6 cellular contexts compared by ENCODE assay signal in genomic region chr20:23890867-23891266, GRCh38. TPM values are rescaled to one million over a fixed set of nuclear protein-coding genes. Genes with fewer than 3 reads are reported as not detected.
"Had no signal": no experiment of that assay in that cellular context is flagged by ENCODE, and none has a peak within 500 bp of the region (broad histone marks: within the 10 kb centered on the region; RNA-seq: fewer than 3 reads in every experiment).

No MANE protein-coding gene starts in this region.

RNA-seq across cellular contexts. Expression of gene CST5, which starts 11.3 kb away (rescaled TPM):
- total RNA-seq: GM23248, GM23338, H4, H7, H9, HFFc6 had no signal
- polyA plus RNA-seq: GM23248, GM23338 had no signal
